34 cellular contexts compared by ENCODE assay signal in the genomic region with DNA sequence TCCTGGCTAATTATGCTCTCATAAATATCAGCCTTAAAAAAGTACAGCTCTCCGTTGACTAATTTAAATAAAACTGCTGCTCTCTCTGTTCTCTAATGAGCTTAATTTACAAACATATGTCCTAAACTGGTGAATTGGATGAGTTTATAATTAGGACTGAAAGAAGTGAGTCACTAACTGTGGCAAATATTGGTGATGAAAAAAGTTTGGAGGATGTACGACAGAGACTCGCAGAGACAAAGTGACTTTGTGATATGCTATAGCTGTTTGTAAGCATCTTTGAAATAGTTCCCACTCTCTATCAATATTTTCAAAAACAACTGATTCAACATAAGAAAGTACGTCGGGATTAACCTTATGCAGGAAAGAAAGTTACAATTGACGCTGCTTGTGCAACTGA.
"Had no signal": no experiment of that assay in that cellular context is flagged by ENCODE, and none has a peak within 500 bp of the region (broad histone marks: within the 10 kb centered on the region; RNA-seq: fewer than 3 reads in every experiment).

No MANE protein-coding gene starts in this region.

- H3K36me3 ChIP-seq: MG63 had no signal

- H3K9me3 ChIP-seq: MG63 had no signal

- DNase-seq: Karpas-422, Kasumi-1, MG63, MM.1S, MV-4-11, NCI-H1048, NCI-H1092, NCI-H1092 treated with DMSO at 0.1 percent for 48 hours, NCI-H1105, NCI-H1105 treated with DMSO at 0.1 percent for 48 hours, NCI-H1417, NCI-H1417 treated with DMSO at 0.1 percent for 48 hours, NCI-H1436, NCI-H1436 treated with DMSO at 0.1 percent for 48 hours, NCI-H146, NCI-H1694, NCI-H1694 treated with DMSO at 0.1 percent for 48 hours, NCI-H187, NCI-H187 treated with DMSO at 0.1 percent for 48 hours, NCI-H1930, NCI-H2029, NCI-H2029 treated with DMSO at 0.1 percent for 48 hours, NCI-H2081, NCI-H2081 treated with DMSO at 0.1 percent for 48 hours, NCI-H2107, NCI-H2171, NCI-H2171 treated with DMSO at 0.1 percent for 48 hours, NCI-H2227 treated with DMSO at 0.1 percent for 48 hours, NCI-H226, NCI-H345, NCI-H446, NCI-H446 treated with DMSO at 0.1 percent for 48 hours, NCI-H510A, NCI-H510A treated with DMSO at 0.1 percent for 48 hours had no signal

- H3K27me3 ChIP-seq: MG63 had no signal

- H3K4me3 ChIP-seq: MG63 had no signal
